15 cellular contexts compared by ENCODE assay signal in the genomic region with DNA sequence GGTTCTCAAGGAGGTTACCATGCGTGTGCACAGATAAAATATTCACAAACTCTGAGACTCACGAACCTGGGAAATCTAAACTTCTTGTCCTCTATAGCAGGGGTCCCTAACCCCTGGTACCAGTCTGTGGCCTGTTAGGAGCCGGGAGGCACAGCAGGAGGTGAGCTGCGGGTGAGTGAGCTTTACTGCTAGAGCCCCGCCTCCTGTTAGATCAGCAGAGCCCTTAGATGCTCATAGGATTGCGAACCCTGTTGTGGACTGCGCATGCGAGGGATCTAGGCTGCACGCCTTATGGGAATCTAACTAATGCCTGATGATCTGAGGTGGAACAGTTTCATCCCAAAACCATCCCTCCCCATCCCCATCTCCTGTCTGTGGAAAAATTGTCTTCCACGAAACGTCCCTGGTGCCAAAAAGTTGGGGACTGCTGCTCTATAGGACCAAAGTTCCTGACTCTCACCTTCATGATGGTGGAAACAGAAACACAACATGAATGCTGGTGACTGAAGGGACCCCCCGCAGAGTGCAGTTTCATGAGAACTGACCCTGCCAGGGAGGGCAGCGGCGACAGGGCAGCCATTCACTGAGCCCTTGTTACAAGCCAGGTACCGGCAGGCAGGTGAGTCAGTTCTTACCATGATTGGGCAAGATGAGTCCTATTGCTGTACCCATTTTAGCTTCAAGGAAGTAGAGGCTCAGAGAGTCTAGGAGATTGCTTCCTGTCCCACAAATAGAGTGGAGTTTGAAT.
"Had no signal": no experiment of that assay in that cellular context is flagged by ENCODE, and none has a peak within 500 bp of the region (broad histone marks: within the 10 kb centered on the region; RNA-seq: fewer than 3 reads in every experiment).

No MANE protein-coding gene starts in this region.

- H3K79me2 ChIP-seq: parathyroid adenoma had no signal

- FAIRE-seq: islet of Langerhans had no signal

- H2AFZ ChIP-seq: parathyroid adenoma had no signal

- H3K4me2 ChIP-seq: smooth muscle cell had no signal

- H3K9ac ChIP-seq: parathyroid adenoma had no signal

- H3K9me3 ChIP-seq: esophagus muscularis mucosa, right atrium auricular region, tibial nerve had no signal

- ATAC-seq: foreskin keratinocyte, left ventricle myocardium superior, T-helper 17 cell had no signal

- H3K36me3 ChIP-seq: brain microvascular endothelial cell, esophagus muscularis mucosa, right atrium auricular region, tibial nerve had no signal

- DNase-seq: activated CD4-positive, alpha-beta T cell treated with anti-CD3 and anti-CD28 coated beads, Interleukin-2, amount 10 ng/mL, durations not matched to agents 7 days and 5 days; activated CD4-positive, CD25-positive, alpha-beta regulatory T cell; activated gamma-delta T cell; brain microvascular endothelial cell; foreskin keratinocyte; left ventricle myocardium superior; mesendoderm; T-helper 17 cell had no signal

- H3K4me3 ChIP-seq: dorsolateral prefrontal cortex, esophagus muscularis mucosa, right atrium auricular region, smooth muscle cell, tibial nerve had no signal

- H3K27me3 ChIP-seq: brain microvascular endothelial cell, esophagus muscularis mucosa, right atrium auricular region had no signal

- H3K27ac ChIP-seq: brain microvascular endothelial cell, dorsolateral prefrontal cortex, esophagus muscularis mucosa, foreskin keratinocyte, parathyroid adenoma, right atrium auricular region, tibial nerve had no signal

- H3K4me1 ChIP-seq: foreskin keratinocyte had no signal
